In the genomic region with DNA sequence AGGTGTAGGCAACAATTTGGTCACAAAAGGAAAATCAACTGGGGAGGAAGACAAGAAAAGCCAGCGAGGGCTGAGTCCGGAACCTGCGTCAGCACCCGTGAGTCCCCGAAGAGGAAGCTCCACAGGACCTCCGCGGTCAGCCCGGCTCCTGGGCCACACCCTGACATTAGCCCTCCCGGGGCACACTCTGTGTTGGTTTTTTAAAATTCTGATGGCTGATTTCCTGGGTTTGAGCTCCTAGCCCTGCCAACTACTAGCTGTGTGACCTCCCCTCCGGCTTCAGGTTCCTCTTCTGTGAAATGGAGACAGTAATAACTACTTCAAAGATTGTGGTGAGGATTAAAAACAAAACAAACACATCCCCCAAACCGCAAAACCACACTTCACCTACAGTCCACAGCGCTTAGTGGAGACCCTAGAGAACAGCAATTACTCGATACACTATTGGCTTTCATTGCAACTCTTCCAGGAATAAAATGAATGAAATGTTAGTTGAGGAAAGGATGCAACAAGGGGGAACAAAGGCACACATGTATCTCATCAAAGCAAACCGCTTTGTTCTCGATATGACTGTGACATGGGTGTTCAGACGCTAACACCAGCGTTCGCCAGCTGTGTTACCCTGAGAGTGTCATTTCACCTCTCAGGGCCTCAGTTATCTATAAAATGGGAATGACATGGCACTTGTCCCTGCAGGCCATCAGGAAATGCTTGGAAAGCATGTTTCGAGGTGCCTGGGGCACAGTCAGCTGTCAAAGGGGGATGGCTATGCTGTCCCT, we compare ENCODE assay signal across 8 cellular contexts. TPM values are rescaled to one million over a fixed set of nuclear protein-coding genes. Genes with fewer than 3 reads are reported as not detected.
DNase-seq lines count a peak whose midpoint lies in the region; ATAC-seq, FAIRE-seq and TF ChIP-seq lines count a peak whose summit lies in the region.

No MANE protein-coding gene starts in this region.

- H3K4me3 ChIP-seq in Peyer's patch (peak overlapping the region; percentile 0 to 42 (median 27)), small intestine (ENCODE audit: low read depth in 1 of 2, low read length in 2 of 2) (no peak overlapping the region), esophagus muscularis mucosa (no peak overlapping the region), uterus (no peak overlapping the region)

- H3K9me3 Mint-ChIP-seq in activated naive CD4-positive, alpha-beta T cell treated with anti-CD3 and anti-CD28 coated beads, Interleukin-2, amount 50 U/mL, for 72 hours = peaks cover 0 to 3% of the 10 kb centered on the region in 2 donors

- no peaks in the 10 kb centered on the region for H3K36me3 ChIP-seq in Peyer's patch
- H3K36me3 ChIP-seq in small intestine (ENCODE audit: control insufficient read depth in 2 of 2, insufficient read depth in 2 of 2, low read length in 2 of 2) = peaks cover 0 to 2% of the 10 kb centered on the region in 2 donors
- no peaks in the 10 kb centered on the region for H3K36me3 ChIP-seq in esophagus muscularis mucosa
- no peaks in the 10 kb centered on the region for H3K36me3 ChIP-seq in uterus

- TF ChIP-seq POLR2A in Peyer's patch (IDR thresholded peaks at IDR 0.05) = no peak
- no peak for TF ChIP-seq POLR2A in esophagus muscularis mucosa (IDR thresholded peaks at IDR 0.05; ENCODE audit: low read depth)
- no peak for TF ChIP-seq POLR2A in uterus (IDR thresholded peaks at IDR 0.05)

- no peak for FAIRE-seq in small intestine (lab: Jason Lieb, UNC)

- peak overlapping the region; percentile 91 to 92 for H3K27ac Mint-ChIP-seq in activated naive CD4-positive, alpha-beta T cell treated with anti-CD3 and anti-CD28 coated beads, Interleukin-2, amount 50 U/mL, for 72 hours

- H3K4me1 ChIP-seq in Peyer's patch = peaks cover 10 to 29% (median 21%) of the 10 kb centered on the region in 4 donors
- peaks cover 0 to 3% of the 10 kb centered on the region in 2 donors for H3K4me1 ChIP-seq in small intestine (ENCODE audit: control insufficient read depth in 2 of 2, insufficient read depth in 1 of 2, low read depth in 1 of 2, low read length in 1 of 2)
- peaks cover 0 to 5% (median 3%) of the 10 kb centered on the region in 4 donors for H3K4me1 ChIP-seq in esophagus muscularis mucosa
- H3K4me1 ChIP-seq in uterus = no peaks in the 10 kb centered on the region

- no peak for TF ChIP-seq EP300 in esophagus muscularis mucosa (IDR thresholded peaks at IDR 0.05)

- H3K27ac ChIP-seq in Peyer's patch (peak overlapping the region; percentile 76 to 90 (median 80)), small intestine (ENCODE audit: low read depth in 1 of 2, low read length in 1 of 2) (peak overlapping the region; percentile 33 to 90), esophagus muscularis mucosa (replicated peaks in 1 of 4) (peak overlapping the region in 2 of 4 donors; percentile 7 to 36), uterus (no peak overlapping the region)

- TF ChIP-seq CTCF in Peyer's patch (IDR thresholded peaks at IDR 0.05) = no peak
- no peak for TF ChIP-seq CTCF in esophagus muscularis mucosa (IDR thresholded peaks at IDR 0.05)
- no peak for TF ChIP-seq CTCF in uterus (IDR thresholded peaks at IDR 0.05)

- H3K27me3 ChIP-seq in Peyer's patch (no peaks in the 10 kb centered on the region), small intestine (ENCODE audit: control insufficient read depth in 2 of 2, insufficient read depth in 2 of 2, low read length in 2 of 2) (no peaks in the 10 kb centered on the region), esophagus muscularis mucosa (peaks cover 0 to 42% (median 0%) of the 10 kb centered on the region in 4 donors), uterus (no peaks in the 10 kb centered on the region)

- intact Hi-C loops in esophagus muscularis mucosa (cut with DNase I) = no loop called here
- intact Hi-C loops in uterus (cut with DNase I; ENCODE audit: low total_unique reads) = no loop called here

- H3K9me3 ChIP-seq in Peyer's patch = no peaks in the 10 kb centered on the region
- no peaks in the 10 kb centered on the region for H3K9me3 ChIP-seq in small intestine (ENCODE audit: control insufficient read depth, low read depth)
- H3K9me3 ChIP-seq in esophagus muscularis mucosa = no peaks in the 10 kb centered on the region
- no peaks in the 10 kb centered on the region for H3K9me3 ChIP-seq in uterus

- ATAC-seq in GM18873 (IDR thresholded peaks at IDR 0.05; ENCODE audit: low FRiP score, unreplicated experiment) (peak; percentile 54), HG02938 (IDR thresholded peaks at IDR 0.05; ENCODE audit: unreplicated experiment) (peak; percentile 66)
- ATAC-seq in activated naive CD4-positive, alpha-beta T cell treated with anti-CD3 and anti-CD28 coated beads, Interleukin-2, amount 50 U/mL, for 72 hours = peak; percentile 80 to 82

- WGBS in small intestine, 3 donors = 51 to 72% (median 62%) methylated on average over 19 of the region's 19 CpGs
- 81% methylated on average over 19 of the region's 19 CpGs for WGBS in esophagus muscularis mucosa

- peak in 2 of 3 donors; percentile 89 to 94 for DNase-seq in Peyer's patch
- peak; percentile 72 to 74 for DNase-seq in activated naive CD4-positive, alpha-beta T cell treated with anti-CD3 and anti-CD28 coated beads, Interleukin-2, amount 50 U/mL, for 72 hours (ENCODE audit: low spot score in 2 of 2)
- peak; percentile 48 for DNase-seq in small intestine
- DNase-seq in esophagus muscularis mucosa (ENCODE audit: extremely low spot score) = no peak
- DNase-seq in uterus = no peak
- DNase-seq in ecto neural progenitor cell (ENCODE audit: low spot score) = no peak

- peaks cover 3 to 5% of the 10 kb centered on the region in 2 donors for H3K36me3 Mint-ChIP-seq in activated naive CD4-positive, alpha-beta T cell treated with anti-CD3 and anti-CD28 coated beads, Interleukin-2, amount 50 U/mL, for 72 hours

RNA-seq across cellular contexts. Expression of a gene that starts 1.0 kb away (rescaled TPM):
- total RNA-seq in Peyer's patch = 10 to 100 TPM in 1 of 4 donors, 1 to 10 TPM in 2, not detected in 1; 2.3 to 14.0 (median 9.8) TPM
- total RNA-seq in activated naive CD4-positive, alpha-beta T cell treated with anti-CD3 and anti-CD28 coated beads, Interleukin-2, amount 50 U/mL, for 72 hours = 1 to 10 TPM in 1 of 2 donors, under 1 TPM in 1; 0.16 to 1.1 TPM
- 1 to 10 TPM in 2 of 3 donors, under 1 TPM in 1; 0.45 to 2.7 (median 2.7) TPM for polyA plus RNA-seq in small intestine
- total RNA-seq in esophagus muscularis mucosa = under 1 TPM in 2 of 4 donors, not detected in 2; 0.33 to 0.75 TPM
- under 1 TPM in 1 of 4 donors, not detected in 3; 0.46 TPM for total RNA-seq in uterus

RNA-seq across cellular contexts. Expression of a gene that starts 58.3 kb away (rescaled TPM):
- total RNA-seq in Peyer's patch = 1,000 to 10,000 TPM in 1 of 4 donors, 100 to 1,000 TPM in 2, 10 to 100 TPM in 1; 98.2 to 2,194 (median 572) TPM
- not detected for total RNA-seq in activated naive CD4-positive, alpha-beta T cell treated with anti-CD3 and anti-CD28 coated beads, Interleukin-2, amount 50 U/mL, for 72 hours
- polyA plus RNA-seq in small intestine = 100 to 1,000 TPM in 2 of 3 donors, 10 to 100 TPM in 1; 29.6 to 439 (median 165) TPM
- under 1 TPM in 3 of 4 donors, not detected in 1; under 0.01 to 0.63 (median 0.06) TPM for total RNA-seq in esophagus muscularis mucosa
- 1 to 10 TPM in 2 of 4 donors, under 1 TPM in 1, not detected in 1; 0.26 to 1.8 (median 1.4) TPM for total RNA-seq in uterus

Comparison
In these comparisons a context has a peak if more than half of its experiments do, and no peak if none do; other contexts are left out.
1. DNase-seq: peak in Peyer's patch (2 of 3), activated naive CD4-positive, alpha-beta T cell treated with anti-CD3 and anti-CD28 coated beads, Interleukin-2, amount 50 U/mL, for 72 hours (2 of 2) and small intestine (single experiment); none in esophagus muscularis mucosa (single experiment), uterus (0 of 2) and ecto neural progenitor cell (single experiment).
2. H3K27ac ChIP-seq: peak in Peyer's patch (4 of 4) and small intestine (2 of 2); none in uterus (0 of 2).
3. H3K4me3 ChIP-seq: peak in Peyer's patch (4 of 4); none in small intestine (0 of 2), esophagus muscularis mucosa (0 of 4) and uterus (0 of 2).
4. RNA of a gene that starts 58.3 kb away (total RNA-seq): 98.2 to 2,194 TPM in Peyer's patch; 0.26 to 1.8 TPM in uterus, under 0.01 to 0.63 TPM in esophagus muscularis mucosa and not detected in activated naive CD4-positive, alpha-beta T cell treated with anti-CD3 and anti-CD28 coated beads, Interleukin-2, amount 50 U/mL, for 72 hours; every median in the first group is over 10 times any median in the second.
5. Peak in every context shown above with its lines, with median percentiles within 50 percentile points of each other: ATAC-seq.